ENCODE assay signal across 1 cellular context in genomic region chr10:59108886-59109288, GRCh38.
TF ChIP-seq lines count a peak whose summit lies in the region.

No MANE protein-coding gene starts in this region.

TF ChIP-seq in HepG2, 621 proteins besides CTCF, POLR2A, EP300 and RAD21 (continued from another document and continues in another):
- TF ChIP-seq HNF1A (IDR thresholded peaks at IDR 0.05; ENCODE audit: low read depth), result peak; percentile 82
- peak; percentile 88; the same call in 1 of the 2 replicates for TF ChIP-seq HNF1A (CRISPR knock-in tag; IDR thresholded peaks at IDR 0.05; ENCODE audit: borderline replicate concordance)
- no peak for TF ChIP-seq ZNF530 (CRISPR knock-in tag; IDR thresholded peaks at IDR 0.05; ENCODE audit: low read depth)
- TF ChIP-seq ZNF761 (CRISPR knock-in tag; conservative IDR thresholded peaks at IDR 0.05), result no peak
- TF ChIP-seq PHF5A (CRISPR knock-in tag; IDR thresholded peaks at IDR 0.05; ENCODE audit: low read depth, unreplicated experiment), result no peak
- no peak for TF ChIP-seq SALL2 (CRISPR knock-in tag; IDR thresholded peaks at IDR 0.05)
- TF ChIP-seq GATAD2A (CRISPR knock-in tag; IDR thresholded peaks at IDR 0.05), result peak; percentile 25; the same call in 1 of the 2 replicates
- no peak for TF ChIP-seq IRX3 (CRISPR knock-in tag; IDR thresholded peaks at IDR 0.05; ENCODE audit: borderline replicate concordance, low read depth)
- peak; percentile 19; the same call in 1 of the 2 replicates for TF ChIP-seq SOX5 (CRISPR knock-in tag; IDR thresholded peaks at IDR 0.05; ENCODE audit: borderline replicate concordance)
- no peak for TF ChIP-seq MIER2 (CRISPR knock-in tag; IDR thresholded peaks at IDR 0.05)
- TF ChIP-seq KAT2B (IDR thresholded peaks at IDR 0.05; ENCODE audit: borderline replicate concordance, low read depth, low read length), result no peak
- peak; percentile 73; the same call in 1 of the 2 replicates for TF ChIP-seq SIX1 (CRISPR knock-in tag; IDR thresholded peaks at IDR 0.05; ENCODE audit: borderline replicate concordance)
- peak in 1 of 2 experiments; percentile 55; a peak in 1 of 4 replicates for TF ChIP-seq ATF4 (CRISPR knock-in tag; IDR thresholded peaks at IDR 0.05)
- TF ChIP-seq HNRNPUL1 (IDR thresholded peaks at IDR 0.05; ENCODE audit: low read depth, low read length), result peak; percentile 85
- TF ChIP-seq ATRX (CRISPR knock-in tag; IDR thresholded peaks at IDR 0.05; ENCODE audit: borderline replicate concordance), result no peak
- peak; percentile 79 for TF ChIP-seq ZNF646 (CRISPR knock-in tag; IDR thresholded peaks at IDR 0.05)
- no peak for TF ChIP-seq ZC3H4 (CRISPR knock-in tag; IDR thresholded peaks at IDR 0.05; ENCODE audit: borderline replicate concordance)
- TF ChIP-seq ELF4 (CRISPR knock-in tag; IDR thresholded peaks at IDR 0.05; ENCODE audit: borderline replicate concordance), result no peak
- no peak for TF ChIP-seq ZZZ3 (CRISPR knock-in tag; IDR thresholded peaks at IDR 0.05; ENCODE audit: borderline replicate concordance)
- no peak for TF ChIP-seq HIVEP1 (CRISPR knock-in tag; IDR thresholded peaks at IDR 0.05)
- TF ChIP-seq HNF4G (IDR thresholded peaks at IDR 0.05; ENCODE audit: borderline replicate concordance, low read depth, low read length), result no peak
- TF ChIP-seq HNF4G (CRISPR knock-in tag; IDR thresholded peaks at IDR 0.05; ENCODE audit: borderline replicate concordance, low read depth), result no peak
- TF ChIP-seq PAXIP1 (CRISPR knock-in tag; conservative IDR thresholded peaks at IDR 0.05), result 0 out of 2 replicates have a peak, but pooled peaks have one; percentile 67
- TF ChIP-seq DPF2 (CRISPR knock-in tag; IDR thresholded peaks at IDR 0.05; ENCODE audit: borderline replicate concordance, low read depth), result 0 out of 2 replicates have a peak, but pooled peaks have one; percentile 25
- no peak for TF ChIP-seq ZBTB21 (CRISPR knock-in tag; IDR thresholded peaks at IDR 0.05)
- no peak for TF ChIP-seq ZNF468 (CRISPR knock-in tag; IDR thresholded peaks at IDR 0.05)
- TF ChIP-seq ATF7 (IDR thresholded peaks at IDR 0.05), result no peak
- no peak for TF ChIP-seq ATF7 (CRISPR knock-in tag; IDR thresholded peaks at IDR 0.05)
- TF ChIP-seq ATM (IDR thresholded peaks at IDR 0.05; ENCODE audit: borderline replicate concordance), result no peak
- TF ChIP-seq ZNF335 (CRISPR knock-in tag; IDR thresholded peaks at IDR 0.05), result no peak
- 0 out of 2 replicates have a peak, but pooled peaks have one; percentile 10 for TF ChIP-seq SAP130 (CRISPR knock-in tag; IDR thresholded peaks at IDR 0.05; ENCODE audit: low read depth)
- no peak for TF ChIP-seq ZNF747 (CRISPR knock-in tag; IDR thresholded peaks at IDR 0.05; ENCODE audit: borderline replicate concordance)
- TF ChIP-seq ZNF883 (CRISPR knock-in tag; IDR thresholded peaks at IDR 0.05; ENCODE audit: not compliant biosample characterization), result no peak
- peak; percentile 22; the same call in 1 of the 2 replicates for TF ChIP-seq FOXP4 (CRISPR knock-in tag; IDR thresholded peaks at IDR 0.05)
- TF ChIP-seq ZNF382 (CRISPR knock-in tag; IDR thresholded peaks at IDR 0.05; ENCODE audit: borderline replicate concordance), result no peak
- TF ChIP-seq THAP11 (CRISPR knock-in tag; IDR thresholded peaks at IDR 0.05), result no peak
- TF ChIP-seq ZNF430 (CRISPR knock-in tag; IDR thresholded peaks at IDR 0.05), result no peak
- TF ChIP-seq SOX13 (IDR thresholded peaks at IDR 0.05), result no peak
- peak in 1 of 2 experiments; percentile 30; a peak in 1 of 4 replicates for TF ChIP-seq SOX13 (CRISPR knock-in tag; conservative IDR thresholded peaks at IDR 0.05 in 1 of 2, IDR thresholded peaks at IDR 0.05 in 1 of 2)
- TF ChIP-seq ZNF34 (CRISPR knock-in tag; IDR thresholded peaks at IDR 0.05; ENCODE audit: borderline replicate concordance), result no peak
- TF ChIP-seq ZFAT (CRISPR knock-in tag; conservative IDR thresholded peaks at IDR 0.05), result no peak
- TF ChIP-seq U2AF1 (optimal IDR thresholded peaks at IDR 0.05; ENCODE audit: low read depth, low read length), result no peak
- TF ChIP-seq ZMAT5 (CRISPR knock-in tag; IDR thresholded peaks at IDR 0.05; ENCODE audit: borderline replicate concordance, low read depth), result no peak
- TF ChIP-seq SP2 (CRISPR knock-in tag; IDR thresholded peaks at IDR 0.05), result no peak
- 0 out of 2 replicates have a peak, but pooled peaks have one; percentile 28 for TF ChIP-seq LCORL (IDR thresholded peaks at IDR 0.05)
- no peak for TF ChIP-seq LCORL (CRISPR knock-in tag; IDR thresholded peaks at IDR 0.05)
- TF ChIP-seq STAT6 (CRISPR knock-in tag; IDR thresholded peaks at IDR 0.05; ENCODE audit: borderline replicate concordance), result no peak
